Comparison of ENCODE assay signal across 8 cellular contexts in genomic region chr22:27113211-27114030, GRCh38.
A peak's percentile ranks its signal among the peaks of the same experiment; 100 is the strongest.
DNase-seq lines count a peak whose midpoint lies in the region; ATAC-seq and TF ChIP-seq lines count a peak whose summit lies in the region.

No MANE protein-coding gene starts in this region.

- H3K4me1 Mint-ChIP-seq in activated CD4-positive, alpha-beta memory T cell treated with anti-CD3 and anti-CD28 coated beads, Interleukin-2, amount 10 ng/mL, durations not matched to agents 7 days and 5 days, result no peaks in the 10 kb centered on the region
- no peaks in the 10 kb centered on the region for H3K4me1 Mint-ChIP-seq in stimulated activated effector memory CD8-positive, alpha-beta T cell treated with anti-CD3 and anti-CD28 coated beads, Interleukin-12 subunit alpha, Interleukin-12 subunit beta, amount 100 ng/mL, for 72 hours
- H3K4me1 Mint-ChIP-seq in activated CD4-positive, alpha-beta T cell treated with anti-CD3 and anti-CD28 coated beads, Interleukin-2, amount 10 ng/mL, durations not matched to agents 24 days and 14 days, result peaks cover 3% of the 10 kb centered on the region

- no peak overlapping the region for H3K4me3 Mint-ChIP-seq in activated CD4-positive, alpha-beta memory T cell treated with anti-CD3 and anti-CD28 coated beads, Interleukin-2, amount 10 ng/mL, durations not matched to agents 7 days and 5 days
- H3K4me3 Mint-ChIP-seq in stimulated activated effector memory CD8-positive, alpha-beta T cell treated with anti-CD3 and anti-CD28 coated beads, Interleukin-12 subunit alpha, Interleukin-12 subunit beta, amount 100 ng/mL, for 72 hours, result no peak overlapping the region
- no peak overlapping the region for H3K4me3 Mint-ChIP-seq in activated CD4-positive, alpha-beta T cell treated with anti-CD3 and anti-CD28 coated beads, Interleukin-2, amount 10 ng/mL, durations not matched to agents 24 days and 14 days

- no peaks in the 10 kb centered on the region for H3K9me3 ChIP-seq in hepatocyte (ENCODE audit: low read depth)

- H3K4me3 ChIP-seq in hepatocyte, result no peak overlapping the region

- CTCF ChIA-PET in activated CD4-positive, alpha-beta memory T cell treated with anti-CD3 and anti-CD28 coated beads, Interleukin-2, amount 10 ng/mL, durations not matched to agents 7 days and 5 days (lab: Charles Lee), result no interaction called here

- H3K27ac ChIP-seq in hepatocyte, result peak overlapping the region; percentile 89

- H3K9me3 Mint-ChIP-seq in activated CD4-positive, alpha-beta memory T cell treated with anti-CD3 and anti-CD28 coated beads, Interleukin-2, amount 10 ng/mL, durations not matched to agents 7 days and 5 days, result peaks cover 5% of the 10 kb centered on the region
- peaks cover 4% of the 10 kb centered on the region for H3K9me3 Mint-ChIP-seq in stimulated activated effector memory CD8-positive, alpha-beta T cell treated with anti-CD3 and anti-CD28 coated beads, Interleukin-12 subunit alpha, Interleukin-12 subunit beta, amount 100 ng/mL, for 72 hours
- H3K9me3 Mint-ChIP-seq in activated CD4-positive, alpha-beta T cell treated with anti-CD3 and anti-CD28 coated beads, Interleukin-2, amount 10 ng/mL, durations not matched to agents 24 days and 14 days, result peaks cover 10% of the 10 kb centered on the region

- H3K4me1 ChIP-seq in hepatocyte (ENCODE audit: insufficient read depth), result peaks cover 31% of the 10 kb centered on the region

- no peak overlapping the region for H3K27ac Mint-ChIP-seq in activated CD4-positive, alpha-beta memory T cell treated with anti-CD3 and anti-CD28 coated beads, Interleukin-2, amount 10 ng/mL, durations not matched to agents 7 days and 5 days
- H3K27ac Mint-ChIP-seq in stimulated activated effector memory CD8-positive, alpha-beta T cell treated with anti-CD3 and anti-CD28 coated beads, Interleukin-12 subunit alpha, Interleukin-12 subunit beta, amount 100 ng/mL, for 72 hours, result no peak overlapping the region
- H3K27ac Mint-ChIP-seq in activated CD4-positive, alpha-beta T cell treated with anti-CD3 and anti-CD28 coated beads, Interleukin-2, amount 10 ng/mL, durations not matched to agents 24 days and 14 days, result no peak overlapping the region

- no peaks in the 10 kb centered on the region for H3K79me2 ChIP-seq in hepatocyte

- H2AFZ ChIP-seq in hepatocyte, result no peak overlapping the region

- no peaks in the 10 kb centered on the region for H3K27me3 ChIP-seq in hepatocyte

- no peaks in the 10 kb centered on the region for H3K36me3 ChIP-seq in hepatocyte (replicated peaks; ENCODE audit: insufficient read depth, low read depth)

- TF ChIP-seq CTCF in hepatocyte (IDR thresholded peaks at IDR 0.05; ENCODE audit: poor library complexity), result no peak

- 48% methylated on average over 4 of the region's 4 CpGs for WGBS in hepatocyte (ENCODE audit: low lambda C conversion rate, missing lambda C conversion rate)

- DNase-seq in HS-5 (ENCODE audit: low read depth) (peak; percentile 94), hepatocyte (ENCODE audit: low spot score) (peak; percentile 80), SK-N-DZ (ENCODE audit: low spot score) (no peak), NCI-H2227 treated with DMSO at 0.1 percent for 48 hours (lab: John Stamatoyannopoulos, UW) (no peak)
- peak; percentile 19 for DNase-seq in activated CD4-positive, alpha-beta memory T cell treated with anti-CD3 and anti-CD28 coated beads, Interleukin-2, amount 10 ng/mL, durations not matched to agents 7 days and 5 days
- no peak for DNase-seq in stimulated activated effector memory CD8-positive, alpha-beta T cell treated with anti-CD3 and anti-CD28 coated beads, Interleukin-12 subunit alpha, Interleukin-12 subunit beta, amount 100 ng/mL, for 72 hours (ENCODE audit: low spot score in 2 of 2)
- no peak for DNase-seq in activated CD4-positive, alpha-beta T cell treated with anti-CD3 and anti-CD28 coated beads, Interleukin-2, amount 10 ng/mL, durations not matched to agents 24 days and 14 days

- POLR2A ChIA-PET in activated CD4-positive, alpha-beta memory T cell treated with anti-CD3 and anti-CD28 coated beads, Interleukin-2, amount 10 ng/mL, durations not matched to agents 7 days and 5 days (lab: Charles Lee), result no interaction called here

- H3K9me2 ChIP-seq in hepatocyte (replicated peaks; ENCODE audit: insufficient read depth), result no peaks in the 10 kb centered on the region

- H3K27me3 Mint-ChIP-seq in activated CD4-positive, alpha-beta memory T cell treated with anti-CD3 and anti-CD28 coated beads, Interleukin-2, amount 10 ng/mL, durations not matched to agents 7 days and 5 days, result no peaks in the 10 kb centered on the region
- no peaks in the 10 kb centered on the region for H3K27me3 Mint-ChIP-seq in activated CD4-positive, alpha-beta T cell treated with anti-CD3 and anti-CD28 coated beads, Interleukin-2, amount 10 ng/mL, durations not matched to agents 24 days and 14 days

- intact Hi-C loops in activated CD4-positive, alpha-beta T cell treated with anti-CD3 and anti-CD28 coated beads, Interleukin-2, amount 10 ng/mL, durations not matched to agents 24 days and 14 days (cut with micrococcal nuclease), result no loop called here

- H4K20me1 ChIP-seq in hepatocyte (ENCODE audit: insufficient read depth, poor library complexity, severe bottlenecking), result no peaks in the 10 kb centered on the region

- H3K36me3 Mint-ChIP-seq in activated CD4-positive, alpha-beta memory T cell treated with anti-CD3 and anti-CD28 coated beads, Interleukin-2, amount 10 ng/mL, durations not matched to agents 7 days and 5 days (ENCODE audit: low read depth), result no peaks in the 10 kb centered on the region
- no peaks in the 10 kb centered on the region for H3K36me3 Mint-ChIP-seq in stimulated activated effector memory CD8-positive, alpha-beta T cell treated with anti-CD3 and anti-CD28 coated beads, Interleukin-12 subunit alpha, Interleukin-12 subunit beta, amount 100 ng/mL, for 72 hours
- H3K36me3 Mint-ChIP-seq in activated CD4-positive, alpha-beta T cell treated with anti-CD3 and anti-CD28 coated beads, Interleukin-2, amount 10 ng/mL, durations not matched to agents 24 days and 14 days (ENCODE audit: low read depth), result no peaks in the 10 kb centered on the region

- H3K4me2 ChIP-seq in hepatocyte, result no peak overlapping the region

- ATAC-seq in stimulated activated effector memory CD8-positive, alpha-beta T cell treated with anti-CD3 and anti-CD28 coated beads, Interleukin-12 subunit alpha, Interleukin-12 subunit beta, amount 100 ng/mL, for 72 hours, result peak; percentile 43
- ATAC-seq in HG02623 (IDR thresholded peaks at IDR 0.05; ENCODE audit: unreplicated experiment), result no peak

Comparison
In these comparisons a context has a peak if more than half of its experiments do, and no peak if none do; other contexts are left out.
1. DNase-seq: peak in HS-5 (single experiment), activated CD4-positive, alpha-beta memory T cell treated with anti-CD3 and anti-CD28 coated beads, Interleukin-2, amount 10 ng/mL, durations not matched to agents 7 days and 5 days (single experiment) and hepatocyte (single experiment); none in stimulated activated effector memory CD8-positive, alpha-beta T cell treated with anti-CD3 and anti-CD28 coated beads, Interleukin-12 subunit alpha, Interleukin-12 subunit beta, amount 100 ng/mL, for 72 hours (0 of 2), activated CD4-positive, alpha-beta T cell treated with anti-CD3 and anti-CD28 coated beads, Interleukin-2, amount 10 ng/mL, durations not matched to agents 24 days and 14 days (single experiment), SK-N-DZ (single experiment) and NCI-H2227 treated with DMSO at 0.1 percent for 48 hours (single experiment).